In genomic region chr12:39003541-39004160, GRCh38 we compare ENCODE assay signal across 1 cellular context.
TF ChIP-seq lines count a peak whose summit lies in the region.

No MANE protein-coding gene starts in this region.

TF ChIP-seq in GM23338, 12 proteins besides CTCF, POLR2A, EP300 and RAD21 (continued from another document):
- TF ChIP-seq ZNF462 (CRISPR knock-in tag; IDR thresholded peaks at IDR 0.05), result no peak
- no peak for TF ChIP-seq POLR2AphosphoS5 (IDR thresholded peaks at IDR 0.05; ENCODE audit: low read depth)
- no peak for TF ChIP-seq EZH2phosphoT487 (IDR thresholded peaks at IDR 0.05; ENCODE audit: unreplicated experiment)
- TF ChIP-seq ZNF331 (CRISPR knock-in tag; IDR thresholded peaks at IDR 0.05; ENCODE audit: low read depth), result no peak
- TF ChIP-seq NANOG (IDR thresholded peaks at IDR 0.05; ENCODE audit: borderline replicate concordance), result no peak
